ENCODE assay signal across 17 cellular contexts in the genomic region with DNA sequence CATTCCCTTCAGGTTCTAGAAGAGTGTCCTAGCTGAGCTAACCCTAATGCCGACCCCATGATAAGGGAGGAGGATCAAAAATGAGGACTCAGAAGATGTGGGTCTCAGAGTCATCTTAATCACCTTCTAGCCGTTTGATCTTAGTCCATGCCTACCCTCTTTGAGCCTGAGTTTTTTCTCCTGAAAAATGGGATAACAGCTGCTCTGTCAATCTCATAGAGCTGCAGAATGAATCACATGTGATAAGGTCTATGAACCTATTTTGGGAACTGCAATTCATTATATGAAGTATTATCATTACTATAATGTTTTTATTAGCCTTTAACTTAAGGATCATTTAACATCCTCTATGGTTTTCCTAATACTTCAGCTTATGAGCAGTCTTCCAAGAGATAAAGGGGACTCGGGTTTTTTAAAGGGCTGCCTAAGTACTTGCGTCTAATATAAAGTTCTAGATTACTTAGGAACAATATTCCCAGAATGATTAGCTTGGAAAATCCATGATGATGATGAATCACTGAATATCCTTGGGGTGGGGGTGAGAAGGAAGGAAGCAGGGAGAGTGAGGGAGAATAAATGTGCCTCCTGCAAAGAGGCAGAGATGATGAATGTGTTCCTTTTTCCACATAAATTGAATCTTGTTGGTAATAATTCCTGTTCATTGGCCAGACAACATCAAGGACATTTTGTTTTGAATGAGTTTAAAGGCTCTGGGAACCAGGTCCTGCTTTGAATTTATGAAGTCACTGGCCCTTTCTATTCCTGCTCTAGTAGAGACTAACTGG.
DNase-seq lines count a peak whose midpoint lies in the region; ATAC-seq and TF ChIP-seq lines count a peak whose summit lies in the region.
"Had no signal": no experiment of that assay in that cellular context is flagged by ENCODE, and none has a peak within 500 bp of the region (broad histone marks: within the 10 kb centered on the region; RNA-seq: fewer than 3 reads in every experiment).

No MANE protein-coding gene starts in this region.

- TF ChIP-seq CTCF in body of pancreas (IDR thresholded peaks at IDR 0.05) = no peak

- peak; percentile 22 for DNase-seq in NCI-H226
- DNase-seq in body of pancreas = no peak
- DNase-seq in kidney glomerular epithelial cell (lab: John Stamatoyannopoulos, UW) = peak; percentile 34
- DNase-seq in substantia nigra (lab: John Stamatoyannopoulos, UW) = no peak
- no peak for DNase-seq in HAP-1 (ENCODE audit: low spot score in 2 of 2)
- DNase-seq in stimulated activated CD8-positive, alpha-beta memory T cell treated with anti-CD3 and anti-CD28 coated beads, Interleukin-4, amount 100 ng/mL, for 48 hours = no peak
- no peak for DNase-seq in erythroblast (lab: John Stamatoyannopoulos, UW)
- DNase-seq: DND-41, H7, Karpas-422, MG63, NCI-H1048, NCI-H1436, NCI-H1930, NCI-H345, NCI-H526 had no signal

- WGBS in body of pancreas, 2 donors = 42 to 53% methylated on average over 4 of the region's 4 CpGs

- H3K4me3 ChIP-seq in body of pancreas (no peak overlapping the region), HAP-1 (no peak overlapping the region)
- H3K4me3 ChIP-seq: MG63, SJSA1 had no signal

- H3K36me3 ChIP-seq in body of pancreas (replicated peaks in 1 of 2; ENCODE audit: insufficient read depth in 1 of 2, low read depth in 2 of 2) (no peaks in the 10 kb centered on the region), HAP-1 (replicated peaks) (no peaks in the 10 kb centered on the region; the same call in 1 of the 2 replicates)
- H3K36me3 ChIP-seq: MG63 had no signal

- H3K27ac ChIP-seq in body of pancreas (no peak overlapping the region), substantia nigra (ENCODE audit: low read depth, low read length, poor library complexity, severe bottlenecking) (peak overlapping the region; percentile 20)
- H3K27ac ChIP-seq: SJSA1 had no signal

- peak; percentile 30 for ATAC-seq in body of pancreas

- H3K4me1 ChIP-seq in body of pancreas (no peaks in the 10 kb centered on the region), HAP-1 (no peaks in the 10 kb centered on the region)
- H3K4me1 ChIP-seq: SJSA1 had no signal

- TF ChIP-seq POLR2A in body of pancreas (IDR thresholded peaks at IDR 0.05) (no peak), erythroblast (IDR thresholded peaks at IDR 0.05; ENCODE audit: low read length) (no peak)

- H3K27me3 ChIP-seq in body of pancreas (no peaks in the 10 kb centered on the region), HAP-1 (ENCODE audit: low read depth) (no peaks in the 10 kb centered on the region)
- H3K27me3 ChIP-seq: MG63, SJSA1 had no signal

- H3K9me3 ChIP-seq in body of pancreas (no peaks in the 10 kb centered on the region), HAP-1 (no peaks in the 10 kb centered on the region)
- H3K9me3 ChIP-seq: MG63, SJSA1 had no signal

- in situ Hi-C loops in HAP-1 (cut with MboI; ENCODE audit: low sequenced_read_pairs) = no loop called here

- intact Hi-C loops in body of pancreas (cut with DNase I) = no loop called here

Comparison
In these comparisons a context has a peak if more than half of its experiments do, and no peak if none do; other contexts are left out.
1. DNase-seq: peak in NCI-H226 (single experiment) and kidney glomerular epithelial cell (single experiment); none in body of pancreas (0 of 4), substantia nigra (0 of 49), HAP-1 (0 of 2), stimulated activated CD8-positive, alpha-beta memory T cell treated with anti-CD3 and anti-CD28 coated beads, Interleukin-4, amount 100 ng/mL, for 48 hours (single experiment) and erythroblast (0 of 2).